ENCODE assay signal across 14 cellular contexts in the genomic region with DNA sequence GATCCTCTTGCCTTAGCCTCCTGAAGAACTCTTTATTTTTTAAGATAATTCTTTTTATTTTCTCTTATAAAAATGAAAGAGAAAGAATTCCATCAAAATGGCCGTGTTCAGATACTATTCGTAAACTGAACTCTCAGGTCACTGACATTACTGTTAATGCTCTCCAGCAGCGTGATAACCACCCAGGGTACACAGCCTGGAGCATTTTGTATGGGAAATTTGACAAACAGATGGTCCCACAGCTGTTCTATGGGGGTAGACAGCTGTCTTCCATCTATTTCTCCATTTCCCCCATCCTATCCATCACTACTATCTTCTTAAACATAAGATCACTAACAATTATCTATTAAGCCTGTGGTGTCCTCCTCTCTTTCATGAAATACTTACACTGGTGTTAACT.
"Had no signal": no experiment of that assay in that cellular context is flagged by ENCODE, and none has a peak within 500 bp of the region (broad histone marks: within the 10 kb centered on the region; RNA-seq: fewer than 3 reads in every experiment).

No MANE protein-coding gene starts in this region.

- H3K9me3 ChIP-seq: gastrocnemius medialis, thyroid gland, vagina had no signal

- ATAC-seq: gastrocnemius medialis, left cardiac atrium, sciatic nerve had no signal

- H3K4me3 ChIP-seq: gastrocnemius medialis, lung, thyroid gland, vagina had no signal

- DNase-seq: activated CD4-positive, alpha-beta T cell treated with anti-CD3 and anti-CD28 coated beads, Interleukin-2, amount 10 ng/mL, durations not matched to agents 7 days and 5 days; activated gamma-delta T cell treated with Interleukin-2 at 50 U/mL for 16 hours; amygdala; brain microvascular endothelial cell; effector CD8-positive, alpha-beta T cell; gastrocnemius medialis; left cardiac atrium; natural killer cell; occipital lobe; stimulated activated CD4-positive, alpha-beta T cell treated with anti-CD3 and anti-CD28 coated beads, Interleukin-1b, Interleukin-23, amount 100 ng/mL, for 48 hours; thyroid gland had no signal

- H3K36me3 ChIP-seq: brain microvascular endothelial cell, gastrocnemius medialis, thyroid gland, vagina had no signal

- H3K4me1 ChIP-seq: thyroid gland had no signal

- H3K27me3 ChIP-seq: brain microvascular endothelial cell, gastrocnemius medialis, thyroid gland, vagina had no signal

- H3K27ac ChIP-seq: brain microvascular endothelial cell, thyroid gland, vagina had no signal
